Comparison of ENCODE assay signal across 9 cellular contexts in genomic region chr11:67649634-67650540, GRCh38. TPM values are rescaled to one million over a fixed set of nuclear protein-coding genes. Genes with fewer than 3 reads are reported as not detected.
A peak's percentile ranks its signal among the peaks of the same experiment; 100 is the strongest.
DNase-seq lines count a peak whose midpoint lies in the region; ATAC-seq and TF ChIP-seq lines count a peak whose summit lies in the region.
"Had no signal": no experiment of that assay in that cellular context is flagged by ENCODE, and none has a peak within 500 bp of the region (broad histone marks: within the 10 kb centered on the region; RNA-seq: fewer than 3 reads in every experiment).

No MANE protein-coding gene starts in this region.

- peaks cover 36% of the 10 kb centered on the region for H3K4me1 Mint-ChIP-seq in activated CD4-positive, alpha-beta T cell treated with anti-CD3 and anti-CD28 coated beads for 36 hours

- peak; percentile 15 for ATAC-seq in activated CD4-positive, alpha-beta T cell treated with anti-CD3 and anti-CD28 coated beads for 36 hours
- no peak for ATAC-seq in HG03108 (IDR thresholded peaks at IDR 0.05; ENCODE audit: unreplicated experiment)
- ATAC-seq: Right ventricle myocardium inferior had no signal

- H3K27ac ChIP-seq in SU-DHL-6 (ENCODE audit: low read depth, low read length) (peak overlapping the region; percentile 97), suprapubic skin (no peak overlapping the region)

- intact Hi-C loops in activated CD4-positive, alpha-beta T cell treated with anti-CD3 and anti-CD28 coated beads for 36 hours (cut with DNase I, micrococcal nuclease) = loop anchor here in 1 of 2 experiments (5.0 kb wide), 1 partner anchor 57 kb away; no protein-coding TSS in a partner anchor

- H3K9me3 ChIP-seq in SU-DHL-6 (ENCODE audit: insufficient read depth, low read length) (peaks cover 6% of the 10 kb centered on the region; the same call in 1 of the 2 replicates), suprapubic skin (no peaks in the 10 kb centered on the region)

- H3K27me3 Mint-ChIP-seq in activated CD4-positive, alpha-beta T cell treated with anti-CD3 and anti-CD28 coated beads for 36 hours = no peaks in the 10 kb centered on the region

- H3K27ac Mint-ChIP-seq in activated CD4-positive, alpha-beta T cell treated with anti-CD3 and anti-CD28 coated beads for 36 hours = peak overlapping the region; percentile 88

- H3K36me3 ChIP-seq in SU-DHL-6 (ENCODE audit: low read length) = no peaks in the 10 kb centered on the region
- no peaks in the 10 kb centered on the region for H3K36me3 ChIP-seq in kidney epithelial cell (ENCODE audit: control insufficient read depth, insufficient read depth, low read length)
- no peaks in the 10 kb centered on the region for H3K36me3 ChIP-seq in suprapubic skin

- no peak for TF ChIP-seq POLR2A in suprapubic skin (IDR thresholded peaks at IDR 0.05)

- DNase-seq in activated CD4-positive, alpha-beta T cell treated with anti-CD3 and anti-CD28 coated beads for 36 hours = no peak
- DNase-seq in activated CD4-positive, alpha-beta T cell treated with anti-CD3 and anti-CD28 coated beads, Interleukin-2, amount 50 U/mL, for 1 hour = no peak
- DNase-seq in kidney epithelial cell (ENCODE audit: low read depth) (no peak), suprapubic skin (ENCODE audit: low spot score in 2 of 2) (peak in 1 of 2 donors; percentile 32), NCI-H524 treated with DMSO at 0.1 percent for 48 hours (lab: John Stamatoyannopoulos, UW) (no peak), mesenteric fat pad (ENCODE audit: low spot score) (no peak)

- H3K4me1 ChIP-seq in suprapubic skin = no peaks in the 10 kb centered on the region

- H3K27me3 ChIP-seq in SU-DHL-6 (ENCODE audit: low read length) (no peaks in the 10 kb centered on the region), kidney epithelial cell (ENCODE audit: control insufficient read depth, insufficient read depth, low read length) (no peaks in the 10 kb centered on the region), suprapubic skin (peaks cover 20% of the 10 kb centered on the region)

- CTCF ChIA-PET in activated CD4-positive, alpha-beta T cell treated with anti-CD3 and anti-CD28 coated beads for 36 hours (lab: Charles Lee) = interaction anchor here (0.6 to 1.0 kb wide), 2 partner anchors 20 to 608 kb away, joined by 3 to 4 read pairs; partner anchors contain the start of gene NUDT8

- TF ChIP-seq CTCF in SU-DHL-6 (IDR thresholded peaks at IDR 0.05; ENCODE audit: insufficient read depth, low read length, poor library complexity, severe bottlenecking) (no peak), kidney epithelial cell (IDR thresholded peaks at IDR 0.05; ENCODE audit: insufficient read depth, low read length, poor library complexity, severe bottlenecking) (no peak), suprapubic skin (IDR thresholded peaks at IDR 0.05) (no peak)

- WGBS in suprapubic skin = 79% methylated on average over 22 of the region's 22 CpGs

- no peaks in the 10 kb centered on the region for H4K20me1 ChIP-seq in SU-DHL-6 (ENCODE audit: low read depth, low read length)

- no peaks in the 10 kb centered on the region for H3K9me3 Mint-ChIP-seq in activated CD4-positive, alpha-beta T cell treated with anti-CD3 and anti-CD28 coated beads for 36 hours (ENCODE audit: low read depth)

- peak overlapping the region; percentile 40 for H3K9ac ChIP-seq in SU-DHL-6 (ENCODE audit: low read length)

- no peak overlapping the region for H2AFZ ChIP-seq in SU-DHL-6 (ENCODE audit: low read depth, low read length, severe bottlenecking)

- peak overlapping the region; percentile 61 for H3K4me2 ChIP-seq in SU-DHL-6 (ENCODE audit: low read depth, low read length, poor library complexity, severe bottlenecking)

- peak overlapping the region; percentile 24 for H3K4me3 ChIP-seq in SU-DHL-6 (ENCODE audit: insufficient read depth, low read length, poor library complexity, severe bottlenecking)
- peak overlapping the region; percentile 16 for H3K4me3 ChIP-seq in kidney epithelial cell (ENCODE audit: low read depth, low read length)
- H3K4me3 ChIP-seq in suprapubic skin = peak overlapping the region; percentile 31

- H3K4me3 Mint-ChIP-seq in activated CD4-positive, alpha-beta T cell treated with anti-CD3 and anti-CD28 coated beads for 36 hours = peak overlapping the region; percentile 77

- no peaks in the 10 kb centered on the region for H3K36me3 Mint-ChIP-seq in activated CD4-positive, alpha-beta T cell treated with anti-CD3 and anti-CD28 coated beads for 36 hours (ENCODE audit: low read depth)

- H3K79me2 ChIP-seq in SU-DHL-6 (ENCODE audit: insufficient read depth, low read length) = no peaks in the 10 kb centered on the region

- no peak for TF ChIP-seq EP300 in suprapubic skin (IDR thresholded peaks at IDR 0.05)

- H3K9me2 ChIP-seq in SU-DHL-6 (replicated peaks; ENCODE audit: insufficient read depth, low read length) = no peaks in the 10 kb centered on the region

- peaks cover 60% of the 10 kb centered on the region for H3F3A ChIP-seq in SU-DHL-6 (ENCODE audit: insufficient read depth)

- POLR2A ChIA-PET in activated CD4-positive, alpha-beta T cell treated with anti-CD3 and anti-CD28 coated beads for 36 hours (lab: Charles Lee) = no interaction called here

RNA-seq across cellular contexts. Expression of gene ACY3, which starts 0.6 kb away (rescaled TPM):
- total RNA-seq in activated CD4-positive, alpha-beta T cell treated with anti-CD3 and anti-CD28 coated beads for 36 hours = under 1 TPM; 0.46 TPM
- total RNA-seq in kidney epithelial cell (0.21 TPM in 1 of 2 replicates, not detected in the other), suprapubic skin (not detected), mesenteric fat pad (not detected)
- total RNA-seq: Right ventricle myocardium inferior had no signal

RNA-seq across cellular contexts. Expression of gene TBX10, which starts 10.3 kb away (rescaled TPM):
- total RNA-seq in activated CD4-positive, alpha-beta T cell treated with anti-CD3 and anti-CD28 coated beads for 36 hours = not detected
- total RNA-seq in kidney epithelial cell (not detected in 2 replicates), suprapubic skin (not detected), mesenteric fat pad (not detected)

RNA-seq across cellular contexts. Expression of gene NUDT8, which starts 20.1 kb away (rescaled TPM):
- 10 to 100 TPM; 17.0 to 23.4 TPM for total RNA-seq in activated CD4-positive, alpha-beta T cell treated with anti-CD3 and anti-CD28 coated beads for 36 hours
- total RNA-seq in kidney epithelial cell (5.1 TPM in 2 replicates), suprapubic skin (10 to 100 TPM; 33.9 to 48.8 (median 46.3) TPM), mesenteric fat pad (12.9 TPM)

RNA-seq across cellular contexts. Expression of gene ALDH3B2, which starts 24.5 kb away (rescaled TPM):
- total RNA-seq in activated CD4-positive, alpha-beta T cell treated with anti-CD3 and anti-CD28 coated beads for 36 hours = not detected
- 0.07 and 0.13 TPM in 2 replicates for total RNA-seq in kidney epithelial cell
- 100 to 1,000 TPM in 2 of 4 donors, 10 to 100 TPM in 2; 90.0 to 176 (median 105) TPM for total RNA-seq in suprapubic skin
- total RNA-seq in mesenteric fat pad = not detected
- total RNA-seq: Right ventricle myocardium inferior had no signal

RNA-seq across cellular contexts. Expression of gene NDUFV1, which starts 43.2 kb away (rescaled TPM):
- 100 to 1,000 TPM; 253 to 287 TPM for total RNA-seq in activated CD4-positive, alpha-beta T cell treated with anti-CD3 and anti-CD28 coated beads for 36 hours
- total RNA-seq in kidney epithelial cell (229 and 262 TPM in 2 replicates), suprapubic skin (100 to 1,000 TPM; 200 to 361 (median 275) TPM), mesenteric fat pad (147 TPM)
